In genomic region chr6:30828027-30828962, GRCh38 we compare ENCODE assay signal across 8 cellular contexts. TPM values are rescaled to one million over a fixed set of nuclear protein-coding genes. Genes with fewer than 3 reads are reported as not detected.
DNase-seq lines count a peak whose midpoint lies in the region; ATAC-seq, FAIRE-seq and TF ChIP-seq lines count a peak whose summit lies in the region.

No MANE protein-coding gene starts in this region.

- H3K4me3 Mint-ChIP-seq in T-helper 2 cell treated with Interferon-gamma antibody and Interleukin-4, amounts not matched to agents 5 μg/mL and 100 μg/mL, for 36 hours = peak overlapping the region; percentile 90

- DNase-seq in NCI-H1048 (lab: John Stamatoyannopoulos, UW) (peak; percentile 49), anterior cingulate cortex (lab: John Stamatoyannopoulos, UW) (peak; percentile 6 to 88 (median 72)), left ventricle myocardium superior (peak; percentile 89), prostate gland (ENCODE audit: low spot score) (peak; percentile 93), upper lobe of left lung (peak in 1 of 2 donors; percentile 90)
- DNase-seq in T-helper 2 cell treated with Interferon-gamma antibody and Interleukin-4, amounts not matched to agents 5 μg/mL and 100 μg/mL, for 36 hours (ENCODE audit: low spot score) = peak; percentile 70

- TF ChIP-seq POLR2A in prostate gland (IDR thresholded peaks at IDR 0.05) (no peak), upper lobe of left lung (IDR thresholded peaks at IDR 0.05) (no peak)

- no peaks in the 10 kb centered on the region for H3K36me3 ChIP-seq in prostate gland
- H3K36me3 ChIP-seq in upper lobe of left lung = no peaks in the 10 kb centered on the region

- intact Hi-C loops in left ventricle myocardium superior (cut with micrococcal nuclease) (loop anchor here (10.0 kb wide), 2 partner anchors 83 to 343 kb away; partner anchors contain the start of genes FLOT1, HLA-E and IER3), prostate gland (cut with DNase I) (loop anchor here (1.0 to 5.0 kb wide), 4 partner anchors 46 to 259 kb away; partner anchors contain the start of genes FLOT1 and IER3)

- peak; percentile 94 for ATAC-seq in left ventricle myocardium superior
- peak; percentile 89 to 96 for ATAC-seq in upper lobe of left lung (ENCODE audit: low FRiP score in 2 of 2)
- no peak for ATAC-seq in GM21390 (IDR thresholded peaks at IDR 0.05; ENCODE audit: unreplicated experiment)

- no peaks in the 10 kb centered on the region for H3K27me3 Mint-ChIP-seq in T-helper 2 cell treated with Interferon-gamma antibody and Interleukin-4, amounts not matched to agents 5 μg/mL and 100 μg/mL, for 36 hours (ENCODE audit: low read depth)

- H3K36me3 Mint-ChIP-seq in T-helper 2 cell treated with Interferon-gamma antibody and Interleukin-4, amounts not matched to agents 5 μg/mL and 100 μg/mL, for 36 hours (ENCODE audit: low read depth) = peaks cover 25% of the 10 kb centered on the region

- H3K9me3 ChIP-seq in prostate gland (no peaks in the 10 kb centered on the region), upper lobe of left lung (no peaks in the 10 kb centered on the region)

- peaks cover 54% of the 10 kb centered on the region for H3K4me1 Mint-ChIP-seq in T-helper 2 cell treated with Interferon-gamma antibody and Interleukin-4, amounts not matched to agents 5 μg/mL and 100 μg/mL, for 36 hours (ENCODE audit: low read depth)

- peak; percentile 86 to 99 (median 97) for TF ChIP-seq CTCF in prostate gland (IDR thresholded peaks at IDR 0.05)
- peak; percentile 82 to 92 (median 90) for TF ChIP-seq CTCF in upper lobe of left lung (IDR thresholded peaks at IDR 0.05)

- peak in 1 of 4 donors; percentile 11 for TF ChIP-seq EP300 in upper lobe of left lung (IDR thresholded peaks at IDR 0.05)

- H3K27me3 ChIP-seq in prostate gland (replicated peaks; ENCODE audit: insufficient read depth) (no peaks in the 10 kb centered on the region), upper lobe of left lung (no peaks in the 10 kb centered on the region)

- 24% methylated on average over 12 of the region's 12 CpGs for WGBS in prostate gland
- 41 to 50% methylated on average over 9 to 12 of the region's 12 CpGs for WGBS in upper lobe of left lung, 2 donors

- no peaks in the 10 kb centered on the region for H3K9me3 Mint-ChIP-seq in T-helper 2 cell treated with Interferon-gamma antibody and Interleukin-4, amounts not matched to agents 5 μg/mL and 100 μg/mL, for 36 hours

- peak; percentile 97 for FAIRE-seq in G401.6 (lab: Jason Lieb, UNC)

- H3K4me3 ChIP-seq in prostate gland = no peak overlapping the region
- peak overlapping the region in 2 of 4 donors; percentile 13 to 32 for H3K4me3 ChIP-seq in upper lobe of left lung

- H3K4me1 ChIP-seq in prostate gland (replicated peaks) = no peaks in the 10 kb centered on the region
- H3K4me1 ChIP-seq in upper lobe of left lung = peaks cover 12 to 21% (median 17%) of the 10 kb centered on the region in 4 donors

- H3K27ac ChIP-seq in prostate gland = peak overlapping the region; percentile 59 to 62
- peak overlapping the region; percentile 46 to 78 (median 74) for H3K27ac ChIP-seq in upper lobe of left lung

- H3K27ac Mint-ChIP-seq in T-helper 2 cell treated with Interferon-gamma antibody and Interleukin-4, amounts not matched to agents 5 μg/mL and 100 μg/mL, for 36 hours = peak overlapping the region; percentile 38

RNA-seq across cellular contexts. Expression of gene DDR1, which starts 56.0 kb away (rescaled TPM):
- total RNA-seq in left ventricle myocardium superior (25.7 TPM), prostate gland (100 to 1,000 TPM; 178 to 182 TPM), upper lobe of left lung (100 to 1,000 TPM in 5 of 6 donors, 10 to 100 TPM in 1; 75.4 to 147 (median 111) TPM)
